ENCODE assay signal across 14 cellular contexts in genomic region chr1:9326596-9326995, GRCh38. TPM values are rescaled to one million over a fixed set of nuclear protein-coding genes. Genes with fewer than 3 reads are reported as not detected.
A peak's percentile ranks its signal among the peaks of the same experiment; 100 is the strongest.
DNase-seq lines count a peak whose midpoint lies in the region; ATAC-seq, FAIRE-seq and TF ChIP-seq lines count a peak whose summit lies in the region.
"Had no signal": no experiment of that assay in that cellular context is flagged by ENCODE, and none has a peak within 500 bp of the region (broad histone marks: within the 10 kb centered on the region; RNA-seq: fewer than 3 reads in every experiment).

No MANE protein-coding gene starts in this region.

- 68 to 78% (median 68%) methylated on average over 9 of the region's 9 CpGs for WGBS in small intestine, 3 donors

- peak overlapping the region in 1 of 5 experiments; percentile 31 for H3K4me3 Mint-ChIP-seq in brain
- H3K4me3 Mint-ChIP-seq in stimulated activated effector memory CD8-positive, alpha-beta T cell treated with anti-CD3 and anti-CD28 coated beads, Interleukin-12 subunit alpha, Interleukin-12 subunit beta, amount 100 ng/mL, for 72 hours = no peak overlapping the region
- H3K4me3 Mint-ChIP-seq: activated CD4-positive, alpha-beta T cell treated with anti-CD3 and anti-CD28 coated beads, Interleukin-2, amount 10 ng/mL, durations not matched to agents 24 days and 14 days; natural killer cell had no signal

- H3K4me1 Mint-ChIP-seq in brain = peaks cover 42% of the 10 kb centered on the region
- H3K4me1 Mint-ChIP-seq in stimulated activated effector memory CD8-positive, alpha-beta T cell treated with anti-CD3 and anti-CD28 coated beads, Interleukin-12 subunit alpha, Interleukin-12 subunit beta, amount 100 ng/mL, for 72 hours = peaks cover 8% of the 10 kb centered on the region

- H3K27ac Mint-ChIP-seq in brain = peak overlapping the region in 4 of 5 experiments; percentile 6 to 94 (median 14)
- no peak overlapping the region for H3K27ac Mint-ChIP-seq in stimulated activated effector memory CD8-positive, alpha-beta T cell treated with anti-CD3 and anti-CD28 coated beads, Interleukin-12 subunit alpha, Interleukin-12 subunit beta, amount 100 ng/mL, for 72 hours
- H3K27ac Mint-ChIP-seq: activated CD4-positive, alpha-beta T cell treated with anti-CD3 and anti-CD28 coated beads, Interleukin-2, amount 10 ng/mL, durations not matched to agents 24 days and 14 days; natural killer cell had no signal

- no peak overlapping the region for H3K4me3 ChIP-seq in small intestine (ENCODE audit: low read depth in 1 of 2, low read length in 2 of 2)

- no peaks in the 10 kb centered on the region for H3K27me3 ChIP-seq in small intestine (ENCODE audit: control insufficient read depth in 2 of 2, insufficient read depth in 2 of 2, low read length in 2 of 2)

- no peak for ATAC-seq in stimulated activated effector memory CD8-positive, alpha-beta T cell treated with anti-CD3 and anti-CD28 coated beads, Interleukin-12 subunit alpha, Interleukin-12 subunit beta, amount 100 ng/mL, for 72 hours
- ATAC-seq in HG03565 (IDR thresholded peaks at IDR 0.05; ENCODE audit: unreplicated experiment) = no peak
- ATAC-seq: natural killer cell had no signal

- TF ChIP-seq CTCF in brain (conservative IDR thresholded peaks at IDR 0.05) = no peak

- H3K27me3 Mint-ChIP-seq in brain = peaks cover 1% of the 10 kb centered on the region
- H3K27me3 Mint-ChIP-seq: activated CD4-positive, alpha-beta T cell treated with anti-CD3 and anti-CD28 coated beads, Interleukin-2, amount 10 ng/mL, durations not matched to agents 24 days and 14 days had no signal

- peaks cover 4 to 5% of the 10 kb centered on the region in 2 donors for H3K4me1 ChIP-seq in small intestine (ENCODE audit: control insufficient read depth in 2 of 2, insufficient read depth in 1 of 2, low read depth in 1 of 2, low read length in 1 of 2)
- H3K4me1 ChIP-seq: Caco-2 had no signal

- H3K9me3 ChIP-seq in small intestine (ENCODE audit: control insufficient read depth, low read depth) = no peaks in the 10 kb centered on the region
- H3K9me3 ChIP-seq: Caco-2, SK-N-SH had no signal

- H3K36me3 Mint-ChIP-seq in brain = no peaks in the 10 kb centered on the region
- H3K36me3 Mint-ChIP-seq in stimulated activated effector memory CD8-positive, alpha-beta T cell treated with anti-CD3 and anti-CD28 coated beads, Interleukin-12 subunit alpha, Interleukin-12 subunit beta, amount 100 ng/mL, for 72 hours = no peaks in the 10 kb centered on the region
- H3K36me3 Mint-ChIP-seq: natural killer cell had no signal

- no peaks in the 10 kb centered on the region for H3K36me3 ChIP-seq in small intestine (ENCODE audit: control insufficient read depth in 2 of 2, insufficient read depth in 2 of 2, low read length in 2 of 2)

- peak overlapping the region; percentile 63 to 82 for H3K27ac ChIP-seq in small intestine (ENCODE audit: low read depth in 1 of 2, low read length in 1 of 2)

- peak; percentile 44 for DNase-seq in EL
- DNase-seq in kidney tubule cell (ENCODE audit: low spot score) = peak; percentile 43
- no peak for DNase-seq in small intestine
- no peak for DNase-seq in stimulated activated effector memory CD8-positive, alpha-beta T cell treated with anti-CD3 and anti-CD28 coated beads, Interleukin-12 subunit alpha, Interleukin-12 subunit beta, amount 100 ng/mL, for 72 hours (ENCODE audit: low spot score in 2 of 2)
- DNase-seq in NCI-H510A (lab: John Stamatoyannopoulos, UW) = no peak
- no peak for DNase-seq in COLO829 (ENCODE audit: low spot score)
- DNase-seq: activated CD4-positive, alpha-beta T cell treated with anti-CD3 and anti-CD28 coated beads, Interleukin-2, amount 10 ng/mL, durations not matched to agents 24 days and 14 days; activated effector memory CD4-positive, alpha-beta T cell treated with Interleukin-2 at 50 U/mL for 16 hours; Caco-2; natural killer cell; SK-N-SH; stimulated activated CD4-positive, alpha-beta T cell treated with anti-CD3 and anti-CD28 coated beads, Interleukin-2, amount 100 ng/mL, for 48 hours had no signal

- H3K9me3 Mint-ChIP-seq in brain = no peaks in the 10 kb centered on the region
- H3K9me3 Mint-ChIP-seq in stimulated activated effector memory CD8-positive, alpha-beta T cell treated with anti-CD3 and anti-CD28 coated beads, Interleukin-12 subunit alpha, Interleukin-12 subunit beta, amount 100 ng/mL, for 72 hours = no peaks in the 10 kb centered on the region
- H3K9me3 Mint-ChIP-seq: activated CD4-positive, alpha-beta T cell treated with anti-CD3 and anti-CD28 coated beads, Interleukin-2, amount 10 ng/mL, durations not matched to agents 24 days and 14 days; natural killer cell had no signal

- FAIRE-seq in small intestine (lab: Jason Lieb, UNC) = no peak

RNA-seq across cellular contexts. Expression of gene SPSB1, which starts 33.9 kb away (rescaled TPM):
- 10.1 TPM for polyA plus RNA-seq in brain (ENCODE audit: insufficient read depth, low read depth, low replicate concordance)
- polyA plus RNA-seq in small intestine = 10 to 100 TPM; 30.0 to 69.1 (median 35.3) TPM

Comparison
In these comparisons a context has a peak if more than half of its experiments do, and no peak if none do; other contexts are left out.
1. DNase-seq: peak in EL (single experiment) and kidney tubule cell (single experiment); none in small intestine (single experiment), stimulated activated effector memory CD8-positive, alpha-beta T cell treated with anti-CD3 and anti-CD28 coated beads, Interleukin-12 subunit alpha, Interleukin-12 subunit beta, amount 100 ng/mL, for 72 hours (0 of 2), NCI-H510A (single experiment) and COLO829 (single experiment).